In the genomic region with DNA sequence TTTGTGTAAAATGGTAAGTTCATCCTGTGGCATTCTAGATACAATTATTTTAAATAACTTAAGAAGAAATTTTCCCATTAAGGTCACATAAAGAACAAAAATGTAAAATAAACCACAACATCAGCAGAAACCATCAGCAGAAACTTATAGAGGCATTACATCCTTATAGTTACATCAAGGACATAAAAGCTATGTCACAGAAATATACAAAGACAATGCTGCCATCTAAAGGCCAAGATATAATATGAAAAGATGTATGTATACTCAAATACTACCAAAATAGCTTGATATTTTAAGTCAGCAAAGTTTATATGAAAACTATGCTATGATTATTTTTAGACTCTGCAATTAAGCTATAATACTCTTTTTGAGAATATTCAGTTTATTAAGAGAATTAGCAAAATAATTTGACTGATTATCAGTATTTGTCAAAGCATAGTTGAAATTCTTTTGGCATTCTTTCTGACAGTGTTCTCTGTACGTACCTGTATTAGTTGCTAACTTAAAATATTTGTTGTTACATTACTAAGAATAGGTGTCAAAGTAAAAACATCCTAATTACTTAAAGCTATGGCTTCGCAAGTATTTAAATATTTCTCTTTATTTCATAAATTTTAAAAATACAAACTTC, we compare ENCODE assay signal across 8 cellular contexts. TPM values are rescaled to one million over a fixed set of nuclear protein-coding genes. Genes with fewer than 3 reads are reported as not detected.
DNase-seq lines count a peak whose midpoint lies in the region; ATAC-seq, FAIRE-seq and TF ChIP-seq lines count a peak whose summit lies in the region.

No MANE protein-coding gene starts in this region.

- peak; percentile 54 for ATAC-seq in activated naive CD8-positive, alpha-beta T cell treated with anti-CD3 and anti-CD28 coated beads, Interleukin-2, amount 10 ng/mL, durations not matched to agents 7 days and 5 days (ENCODE audit: low read depth)
- peak; percentile 55 for ATAC-seq in HG02588 (IDR thresholded peaks at IDR 0.05; ENCODE audit: unreplicated experiment)
- ATAC-seq in activated CD8-positive, alpha-beta T cell treated with anti-CD3 and anti-CD28 coated beads for 36 hours: no peak

- intact Hi-C loops in activated CD8-positive, alpha-beta T cell treated with anti-CD3 and anti-CD28 coated beads for 36 hours (cut with micrococcal nuclease): loop anchor here (2.0 kb wide), 1 partner anchor 85 kb away; no protein-coding TSS in a partner anchor

- DNase-seq in activated naive CD8-positive, alpha-beta T cell treated with anti-CD3 and anti-CD28 coated beads, Interleukin-2, amount 10 ng/mL, durations not matched to agents 7 days and 5 days: no peak
- DNase-seq in activated naive CD8-positive, alpha-beta T cell treated with anti-CD3 and anti-CD28 coated beads for 36 hours: no peak
- DNase-seq in NCI-H1436 treated with DMSO at 0.1 percent for 48 hours (lab: John Stamatoyannopoulos, UW) (peak; percentile 33), UCSD-AML1 (lab: John Stamatoyannopoulos, UW; ENCODE audit: unreplicated experiment) (no peak)
- no peak for DNase-seq in activated CD8-positive, alpha-beta T cell treated with anti-CD3 and anti-CD28 coated beads for 36 hours
- DNase-seq in stimulated activated CD4-positive, alpha-beta T cell treated with anti-CD3 and anti-CD28 coated beads, Interleukin-1b, Interleukin-23, amount 100 ng/mL, for 48 hours: no peak

- H3K27ac Mint-ChIP-seq in activated naive CD8-positive, alpha-beta T cell treated with anti-CD3 and anti-CD28 coated beads, Interleukin-2, amount 10 ng/mL, durations not matched to agents 7 days and 5 days: no peak overlapping the region
- H3K27ac Mint-ChIP-seq in activated naive CD8-positive, alpha-beta T cell treated with anti-CD3 and anti-CD28 coated beads for 36 hours: no peak overlapping the region
- no peak overlapping the region for H3K27ac Mint-ChIP-seq in activated CD8-positive, alpha-beta T cell treated with anti-CD3 and anti-CD28 coated beads for 36 hours

- peak; percentile 58 for TF ChIP-seq CTCF in activated CD8-positive, alpha-beta T cell treated with anti-CD3 and anti-CD28 coated beads for 36 hours (IDR thresholded peaks at IDR 0.05)

- no peaks in the 10 kb centered on the region for H3K4me1 Mint-ChIP-seq in activated naive CD8-positive, alpha-beta T cell treated with anti-CD3 and anti-CD28 coated beads, Interleukin-2, amount 10 ng/mL, durations not matched to agents 7 days and 5 days
- peaks cover 2% of the 10 kb centered on the region for H3K4me1 Mint-ChIP-seq in activated naive CD8-positive, alpha-beta T cell treated with anti-CD3 and anti-CD28 coated beads for 36 hours
- peaks cover 2% of the 10 kb centered on the region for H3K4me1 Mint-ChIP-seq in activated CD8-positive, alpha-beta T cell treated with anti-CD3 and anti-CD28 coated beads for 36 hours (ENCODE audit: low read depth)

- H3K9me3 Mint-ChIP-seq in activated naive CD8-positive, alpha-beta T cell treated with anti-CD3 and anti-CD28 coated beads, Interleukin-2, amount 10 ng/mL, durations not matched to agents 7 days and 5 days: no peaks in the 10 kb centered on the region
- no peaks in the 10 kb centered on the region for H3K9me3 Mint-ChIP-seq in activated naive CD8-positive, alpha-beta T cell treated with anti-CD3 and anti-CD28 coated beads for 36 hours
- no peaks in the 10 kb centered on the region for H3K9me3 Mint-ChIP-seq in activated CD8-positive, alpha-beta T cell treated with anti-CD3 and anti-CD28 coated beads for 36 hours

- POLR2A ChIA-PET in activated naive CD8-positive, alpha-beta T cell treated with anti-CD3 and anti-CD28 coated beads, Interleukin-2, amount 10 ng/mL, durations not matched to agents 7 days and 5 days (lab: Charles Lee): no interaction called here
- POLR2A ChIA-PET in activated CD8-positive, alpha-beta T cell treated with anti-CD3 and anti-CD28 coated beads for 36 hours (lab: Charles Lee): interaction anchor here (0.5 to 1.4 kb wide), 2 partner anchors 35 to 37 kb away, joined by 3 read pairs; a partner anchor contains a TSS

- CTCF ChIA-PET in activated CD8-positive, alpha-beta T cell treated with anti-CD3 and anti-CD28 coated beads for 36 hours (lab: Charles Lee): interaction anchor here (0.6 to 2.5 kb wide), 12 partner anchors 12 to 196 kb away, joined by 3 to 70 read pairs (median 4); no protein-coding TSS in a partner anchor

- H3K4me3 Mint-ChIP-seq in activated naive CD8-positive, alpha-beta T cell treated with anti-CD3 and anti-CD28 coated beads, Interleukin-2, amount 10 ng/mL, durations not matched to agents 7 days and 5 days: no peak overlapping the region
- no peak overlapping the region for H3K4me3 Mint-ChIP-seq in activated naive CD8-positive, alpha-beta T cell treated with anti-CD3 and anti-CD28 coated beads for 36 hours
- no peak overlapping the region for H3K4me3 Mint-ChIP-seq in activated CD8-positive, alpha-beta T cell treated with anti-CD3 and anti-CD28 coated beads for 36 hours

- peaks cover 1% of the 10 kb centered on the region for H3K36me3 Mint-ChIP-seq in activated naive CD8-positive, alpha-beta T cell treated with anti-CD3 and anti-CD28 coated beads, Interleukin-2, amount 10 ng/mL, durations not matched to agents 7 days and 5 days
- H3K36me3 Mint-ChIP-seq in activated naive CD8-positive, alpha-beta T cell treated with anti-CD3 and anti-CD28 coated beads for 36 hours: no peaks in the 10 kb centered on the region
- peaks cover 1% of the 10 kb centered on the region for H3K36me3 Mint-ChIP-seq in activated CD8-positive, alpha-beta T cell treated with anti-CD3 and anti-CD28 coated beads for 36 hours (ENCODE audit: low read depth)

- no peaks in the 10 kb centered on the region for H3K27me3 Mint-ChIP-seq in activated naive CD8-positive, alpha-beta T cell treated with anti-CD3 and anti-CD28 coated beads, Interleukin-2, amount 10 ng/mL, durations not matched to agents 7 days and 5 days
- H3K27me3 Mint-ChIP-seq in activated naive CD8-positive, alpha-beta T cell treated with anti-CD3 and anti-CD28 coated beads for 36 hours: no peaks in the 10 kb centered on the region
- no peaks in the 10 kb centered on the region for H3K27me3 Mint-ChIP-seq in activated CD8-positive, alpha-beta T cell treated with anti-CD3 and anti-CD28 coated beads for 36 hours

- FAIRE-seq in islet of Langerhans (lab: Jason Lieb, UNC): peak; percentile 99

RNA-seq across cellular contexts. Expression of a gene that starts 36.2 kb away (rescaled TPM):
- total RNA-seq in activated naive CD8-positive, alpha-beta T cell treated with anti-CD3 and anti-CD28 coated beads, Interleukin-2, amount 10 ng/mL, durations not matched to agents 7 days and 5 days: 10 to 100 TPM; 13.5 to 17.4 TPM
- total RNA-seq in activated naive CD8-positive, alpha-beta T cell treated with anti-CD3 and anti-CD28 coated beads for 36 hours: 1 to 10 TPM; 3.6 to 4.5 TPM
- total RNA-seq in activated CD8-positive, alpha-beta T cell treated with anti-CD3 and anti-CD28 coated beads for 36 hours: 1 to 10 TPM; 3.0 to 5.3 TPM
